Comparison of ENCODE assay signal across 1 cellular context in the genomic region with DNA sequence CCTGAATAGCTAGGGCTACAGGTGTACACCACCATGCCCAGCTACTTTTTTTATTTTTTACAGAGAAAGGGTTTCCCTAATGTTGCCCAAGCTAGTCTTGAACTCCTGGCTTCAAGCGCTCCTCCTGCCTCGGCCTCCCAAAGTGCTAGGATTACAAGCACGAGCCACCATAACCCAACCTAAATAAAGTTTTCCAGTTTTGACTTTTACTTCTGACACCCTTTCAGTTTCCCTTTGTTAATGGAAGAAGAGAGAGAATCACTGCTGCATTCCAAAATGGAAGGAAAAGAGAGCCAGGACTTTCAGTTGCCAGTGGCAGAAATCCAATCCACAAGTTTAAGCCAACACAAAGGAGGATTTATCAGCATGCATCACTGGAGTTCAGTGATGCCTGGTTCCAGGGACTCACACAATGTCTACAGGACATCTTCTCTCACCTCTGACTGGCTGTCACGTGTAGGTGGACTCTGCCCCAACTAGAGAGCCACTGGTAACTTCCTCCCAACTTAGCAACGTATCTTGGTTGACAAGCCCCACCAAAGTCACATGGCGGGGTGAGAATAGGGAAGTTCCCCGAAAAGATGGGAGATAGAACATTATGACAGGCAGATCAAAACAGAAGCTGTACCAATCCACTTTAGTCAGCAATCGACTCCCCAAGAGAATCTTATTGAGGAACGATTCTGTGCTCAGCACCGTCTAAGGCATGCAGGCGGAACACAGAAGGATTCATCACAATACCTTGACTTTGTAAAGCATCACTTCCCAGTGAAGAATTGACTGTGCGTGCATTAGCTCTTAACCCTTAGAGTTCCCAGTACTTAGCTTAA.
TF ChIP-seq lines count a peak whose summit lies in the region.

No MANE protein-coding gene starts in this region.

TF ChIP-seq in GM12878, 131 proteins besides CTCF, POLR2A, EP300 and RAD21 (continued from another document and continues in another):
- TF ChIP-seq, protein P1, sequence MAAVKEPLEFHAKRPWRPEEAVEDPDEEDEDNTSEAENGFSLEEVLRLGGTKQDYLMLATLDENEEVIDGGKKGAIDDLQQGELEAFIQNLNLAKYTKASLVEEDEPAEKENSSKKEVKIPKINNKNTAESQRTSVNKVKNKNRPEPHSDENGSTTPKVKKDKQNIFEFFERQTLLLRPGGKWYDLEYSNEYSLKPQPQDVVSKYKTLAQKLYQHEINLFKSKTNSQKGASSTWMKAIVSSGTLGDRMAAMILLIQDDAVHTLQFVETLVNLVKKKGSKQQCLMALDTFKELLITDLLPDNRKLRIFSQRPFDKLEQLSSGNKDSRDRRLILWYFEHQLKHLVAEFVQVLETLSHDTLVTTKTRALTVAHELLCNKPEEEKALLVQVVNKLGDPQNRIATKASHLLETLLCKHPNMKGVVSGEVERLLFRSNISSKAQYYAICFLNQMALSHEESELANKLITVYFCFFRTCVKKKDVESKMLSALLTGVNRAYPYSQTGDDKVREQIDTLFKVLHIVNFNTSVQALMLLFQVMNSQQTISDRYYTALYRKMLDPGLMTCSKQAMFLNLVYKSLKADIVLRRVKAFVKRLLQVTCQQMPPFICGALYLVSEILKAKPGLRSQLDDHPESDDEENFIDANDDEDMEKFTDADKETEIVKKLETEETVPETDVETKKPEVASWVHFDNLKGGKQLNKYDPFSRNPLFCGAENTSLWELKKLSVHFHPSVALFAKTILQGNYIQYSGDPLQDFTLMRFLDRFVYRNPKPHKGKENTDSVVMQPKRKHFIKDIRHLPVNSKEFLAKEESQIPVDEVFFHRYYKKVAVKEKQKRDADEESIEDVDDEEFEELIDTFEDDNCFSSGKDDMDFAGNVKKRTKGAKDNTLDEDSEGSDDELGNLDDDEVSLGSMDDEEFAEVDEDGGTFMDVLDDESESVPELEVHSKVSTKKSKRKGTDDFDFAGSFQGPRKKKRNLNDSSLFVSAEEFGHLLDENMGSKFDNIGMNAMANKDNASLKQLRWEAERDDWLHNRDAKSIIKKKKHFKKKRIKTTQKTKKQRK (IDR thresholded peaks at IDR 0.05; ENCODE audit: low read depth, low read length) = no peak
- no peak for TF ChIP-seq PML (IDR thresholded peaks at IDR 0.05; ENCODE audit: low read length)
- TF ChIP-seq IKZF2 (IDR thresholded peaks at IDR 0.05) = peak; percentile 19 to 43; a peak in 1 of 4 replicates
- TF ChIP-seq, protein P2, sequence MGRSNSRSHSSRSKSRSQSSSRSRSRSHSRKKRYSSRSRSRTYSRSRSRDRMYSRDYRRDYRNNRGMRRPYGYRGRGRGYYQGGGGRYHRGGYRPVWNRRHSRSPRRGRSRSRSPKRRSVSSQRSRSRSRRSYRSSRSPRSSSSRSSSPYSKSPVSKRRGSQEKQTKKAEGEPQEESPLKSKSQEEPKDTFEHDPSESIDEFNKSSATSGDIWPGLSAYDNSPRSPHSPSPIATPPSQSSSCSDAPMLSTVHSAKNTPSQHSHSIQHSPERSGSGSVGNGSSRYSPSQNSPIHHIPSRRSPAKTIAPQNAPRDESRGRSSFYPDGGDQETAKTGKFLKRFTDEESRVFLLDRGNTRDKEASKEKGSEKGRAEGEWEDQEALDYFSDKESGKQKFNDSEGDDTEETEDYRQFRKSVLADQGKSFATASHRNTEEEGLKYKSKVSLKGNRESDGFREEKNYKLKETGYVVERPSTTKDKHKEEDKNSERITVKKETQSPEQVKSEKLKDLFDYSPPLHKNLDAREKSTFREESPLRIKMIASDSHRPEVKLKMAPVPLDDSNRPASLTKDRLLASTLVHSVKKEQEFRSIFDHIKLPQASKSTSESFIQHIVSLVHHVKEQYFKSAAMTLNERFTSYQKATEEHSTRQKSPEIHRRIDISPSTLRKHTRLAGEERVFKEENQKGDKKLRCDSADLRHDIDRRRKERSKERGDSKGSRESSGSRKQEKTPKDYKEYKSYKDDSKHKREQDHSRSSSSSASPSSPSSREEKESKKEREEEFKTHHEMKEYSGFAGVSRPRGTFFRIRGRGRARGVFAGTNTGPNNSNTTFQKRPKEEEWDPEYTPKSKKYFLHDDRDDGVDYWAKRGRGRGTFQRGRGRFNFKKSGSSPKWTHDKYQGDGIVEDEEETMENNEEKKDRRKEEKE (IDR thresholded peaks at IDR 0.05) = no peak
- no peak for TF ChIP-seq SMARCA5 (IDR thresholded peaks at IDR 0.05)
- no peak for TF ChIP-seq ZBED1 (IDR thresholded peaks at IDR 0.05; ENCODE audit: borderline replicate concordance)
- TF ChIP-seq CBFB (IDR thresholded peaks at IDR 0.05; ENCODE audit: low read depth) = no peak
- no peak for TF ChIP-seq SUPT20H (IDR thresholded peaks at IDR 0.05; ENCODE audit: borderline replicate concordance, control insufficient read depth, low read depth, low read length)
- TF ChIP-seq ASH2L (IDR thresholded peaks at IDR 0.05; ENCODE audit: borderline replicate concordance, low read depth) = no peak
- TF ChIP-seq, protein P3, sequence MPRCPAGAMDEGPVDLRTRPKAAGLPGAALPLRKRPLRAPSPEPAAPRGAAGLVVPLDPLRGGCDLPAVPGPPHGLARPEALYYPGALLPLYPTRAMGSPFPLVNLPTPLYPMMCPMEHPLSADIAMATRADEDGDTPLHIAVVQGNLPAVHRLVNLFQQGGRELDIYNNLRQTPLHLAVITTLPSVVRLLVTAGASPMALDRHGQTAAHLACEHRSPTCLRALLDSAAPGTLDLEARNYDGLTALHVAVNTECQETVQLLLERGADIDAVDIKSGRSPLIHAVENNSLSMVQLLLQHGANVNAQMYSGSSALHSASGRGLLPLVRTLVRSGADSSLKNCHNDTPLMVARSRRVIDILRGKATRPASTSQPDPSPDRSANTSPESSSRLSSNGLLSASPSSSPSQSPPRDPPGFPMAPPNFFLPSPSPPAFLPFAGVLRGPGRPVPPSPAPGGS (IDR thresholded peaks at IDR 0.05; ENCODE audit: borderline replicate concordance, insufficient read depth, low read depth, low read length, poor library complexity, severe bottlenecking) = no peak
- no peak for TF ChIP-seq BMI1 (IDR thresholded peaks at IDR 0.05; ENCODE audit: borderline replicate concordance)
- no peak for TF ChIP-seq YY1 (IDR thresholded peaks at IDR 0.05; ENCODE audit: low read depth, low read length)
- no peak for TF ChIP-seq ATF7 (IDR thresholded peaks at IDR 0.05; ENCODE audit: low read depth)
- TF ChIP-seq, protein P4, sequence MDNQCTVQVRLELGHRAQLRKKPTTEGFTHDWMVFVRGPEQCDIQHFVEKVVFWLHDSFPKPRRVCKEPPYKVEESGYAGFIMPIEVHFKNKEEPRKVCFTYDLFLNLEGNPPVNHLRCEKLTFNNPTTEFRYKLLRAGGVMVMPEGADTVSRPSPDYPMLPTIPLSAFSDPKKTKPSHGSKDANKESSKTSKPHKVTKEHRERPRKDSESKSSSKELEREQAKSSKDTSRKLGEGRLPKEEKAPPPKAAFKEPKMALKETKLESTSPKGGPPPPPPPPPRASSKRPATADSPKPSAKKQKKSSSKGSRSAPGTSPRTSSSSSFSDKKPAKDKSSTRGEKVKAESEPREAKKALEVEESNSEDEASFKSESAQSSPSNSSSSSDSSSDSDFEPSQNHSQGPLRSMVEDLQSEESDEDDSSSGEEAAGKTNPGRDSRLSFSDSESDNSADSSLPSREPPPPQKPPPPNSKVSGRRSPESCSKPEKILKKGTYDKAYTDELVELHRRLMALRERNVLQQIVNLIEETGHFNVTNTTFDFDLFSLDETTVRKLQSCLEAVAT (IDR thresholded peaks at IDR 0.05) = peak; percentile 88
- no peak for TF ChIP-seq TBL1XR1 (IDR thresholded peaks at IDR 0.05; ENCODE audit: low read depth, low read length)
- no peak for TF ChIP-seq RELA (IDR thresholded peaks at IDR 0.05; ENCODE audit: borderline replicate concordance, partially characterized antibody)
- TF ChIP-seq WRNIP1 (IDR thresholded peaks at IDR 0.05; ENCODE audit: borderline replicate concordance, low read depth, low read length) = no peak
- TF ChIP-seq, protein P5, sequence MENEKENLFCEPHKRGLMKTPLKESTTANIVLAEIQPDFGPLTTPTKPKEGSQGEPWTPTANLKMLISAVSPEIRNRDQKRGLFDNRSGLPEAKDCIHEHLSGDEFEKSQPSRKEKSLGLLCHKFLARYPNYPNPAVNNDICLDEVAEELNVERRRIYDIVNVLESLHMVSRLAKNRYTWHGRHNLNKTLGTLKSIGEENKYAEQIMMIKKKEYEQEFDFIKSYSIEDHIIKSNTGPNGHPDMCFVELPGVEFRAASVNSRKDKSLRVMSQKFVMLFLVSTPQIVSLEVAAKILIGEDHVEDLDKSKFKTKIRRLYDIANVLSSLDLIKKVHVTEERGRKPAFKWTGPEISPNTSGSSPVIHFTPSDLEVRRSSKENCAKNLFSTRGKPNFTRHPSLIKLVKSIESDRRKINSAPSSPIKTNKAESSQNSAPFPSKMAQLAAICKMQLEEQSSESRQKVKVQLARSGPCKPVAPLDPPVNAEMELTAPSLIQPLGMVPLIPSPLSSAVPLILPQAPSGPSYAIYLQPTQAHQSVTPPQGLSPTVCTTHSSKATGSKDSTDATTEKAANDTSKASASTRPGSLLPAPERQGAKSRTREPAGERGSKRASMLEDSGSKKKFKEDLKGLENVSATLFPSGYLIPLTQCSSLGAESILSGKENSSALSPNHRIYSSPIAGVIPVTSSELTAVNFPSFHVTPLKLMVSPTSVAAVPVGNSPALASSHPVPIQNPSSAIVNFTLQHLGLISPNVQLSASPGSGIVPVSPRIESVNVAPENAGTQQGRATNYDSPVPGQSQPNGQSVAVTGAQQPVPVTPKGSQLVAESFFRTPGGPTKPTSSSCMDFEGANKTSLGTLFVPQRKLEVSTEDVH (IDR thresholded peaks at IDR 0.05; ENCODE audit: low read depth, partially characterized antibody) = no peak
- TF ChIP-seq, protein P6, sequence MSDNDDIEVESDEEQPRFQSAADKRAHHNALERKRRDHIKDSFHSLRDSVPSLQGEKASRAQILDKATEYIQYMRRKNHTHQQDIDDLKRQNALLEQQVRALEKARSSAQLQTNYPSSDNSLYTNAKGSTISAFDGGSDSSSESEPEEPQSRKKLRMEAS (IDR thresholded peaks at IDR 0.05; ENCODE audit: low read depth, low read length) = 0 out of 2 replicates have a peak, but pooled peaks have one; percentile 28
- no peak for TF ChIP-seq NFXL1 (IDR thresholded peaks at IDR 0.05; ENCODE audit: borderline replicate concordance)
- no peak for TF ChIP-seq IRF4 (IDR thresholded peaks at IDR 0.05; ENCODE audit: low read depth, low read length)
- TF ChIP-seq SPI1 (IDR thresholded peaks at IDR 0.05; ENCODE audit: borderline replicate concordance, insufficient read depth, low read depth, low read length) = no peak
- no peak for TF ChIP-seq SREBF1 (IDR thresholded peaks at IDR 0.05; ENCODE audit: low read length)
- TF ChIP-seq, protein P7, sequence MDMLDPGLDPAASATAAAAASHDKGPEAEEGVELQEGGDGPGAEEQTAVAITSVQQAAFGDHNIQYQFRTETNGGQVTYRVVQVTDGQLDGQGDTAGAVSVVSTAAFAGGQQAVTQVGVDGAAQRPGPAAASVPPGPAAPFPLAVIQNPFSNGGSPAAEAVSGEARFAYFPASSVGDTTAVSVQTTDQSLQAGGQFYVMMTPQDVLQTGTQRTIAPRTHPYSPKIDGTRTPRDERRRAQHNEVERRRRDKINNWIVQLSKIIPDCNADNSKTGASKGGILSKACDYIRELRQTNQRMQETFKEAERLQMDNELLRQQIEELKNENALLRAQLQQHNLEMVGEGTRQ (IDR thresholded peaks at IDR 0.05; ENCODE audit: borderline replicate concordance, low read depth, low read length) = peak; percentile 47; the same call in 1 of the 2 replicates
- TF ChIP-seq, protein P8, sequence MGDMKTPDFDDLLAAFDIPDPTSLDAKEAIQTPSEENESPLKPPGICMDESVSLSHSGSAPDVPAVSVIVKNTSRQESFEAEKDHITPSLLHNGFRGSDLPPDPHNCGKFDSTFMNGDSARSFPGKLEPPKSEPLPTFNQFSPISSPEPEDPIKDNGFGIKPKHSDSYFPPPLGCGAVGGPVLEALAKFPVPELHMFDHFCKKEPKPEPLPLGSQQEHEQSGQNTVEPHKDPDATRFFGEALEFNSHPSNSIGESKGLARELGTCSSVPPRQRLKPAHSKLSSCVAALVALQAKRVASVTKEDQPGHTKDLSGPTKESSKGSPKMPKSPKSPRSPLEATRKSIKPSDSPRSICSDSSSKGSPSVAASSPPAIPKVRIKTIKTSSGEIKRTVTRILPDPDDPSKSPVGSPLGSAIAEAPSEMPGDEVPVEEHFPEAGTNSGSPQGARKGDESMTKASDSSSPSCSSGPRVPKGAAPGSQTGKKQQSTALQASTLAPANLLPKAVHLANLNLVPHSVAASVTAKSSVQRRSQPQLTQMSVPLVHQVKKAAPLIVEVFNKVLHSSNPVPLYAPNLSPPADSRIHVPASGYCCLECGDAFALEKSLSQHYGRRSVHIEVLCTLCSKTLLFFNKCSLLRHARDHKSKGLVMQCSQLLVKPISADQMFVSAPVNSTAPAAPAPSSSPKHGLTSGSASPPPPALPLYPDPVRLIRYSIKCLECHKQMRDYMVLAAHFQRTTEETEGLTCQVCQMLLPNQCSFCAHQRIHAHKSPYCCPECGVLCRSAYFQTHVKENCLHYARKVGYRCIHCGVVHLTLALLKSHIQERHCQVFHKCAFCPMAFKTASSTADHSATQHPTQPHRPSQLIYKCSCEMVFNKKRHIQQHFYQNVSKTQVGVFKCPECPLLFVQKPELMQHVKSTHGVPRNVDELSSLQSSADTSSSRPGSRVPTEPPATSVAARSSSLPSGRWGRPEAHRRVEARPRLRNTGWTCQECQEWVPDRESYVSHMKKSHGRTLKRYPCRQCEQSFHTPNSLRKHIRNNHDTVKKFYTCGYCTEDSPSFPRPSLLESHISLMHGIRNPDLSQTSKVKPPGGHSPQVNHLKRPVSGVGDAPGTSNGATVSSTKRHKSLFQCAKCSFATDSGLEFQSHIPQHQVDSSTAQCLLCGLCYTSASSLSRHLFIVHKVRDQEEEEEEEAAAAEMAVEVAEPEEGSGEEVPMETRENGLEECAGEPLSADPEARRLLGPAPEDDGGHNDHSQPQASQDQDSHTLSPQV (IDR thresholded peaks at IDR 0.05) = no peak
- TF ChIP-seq, protein P9, sequence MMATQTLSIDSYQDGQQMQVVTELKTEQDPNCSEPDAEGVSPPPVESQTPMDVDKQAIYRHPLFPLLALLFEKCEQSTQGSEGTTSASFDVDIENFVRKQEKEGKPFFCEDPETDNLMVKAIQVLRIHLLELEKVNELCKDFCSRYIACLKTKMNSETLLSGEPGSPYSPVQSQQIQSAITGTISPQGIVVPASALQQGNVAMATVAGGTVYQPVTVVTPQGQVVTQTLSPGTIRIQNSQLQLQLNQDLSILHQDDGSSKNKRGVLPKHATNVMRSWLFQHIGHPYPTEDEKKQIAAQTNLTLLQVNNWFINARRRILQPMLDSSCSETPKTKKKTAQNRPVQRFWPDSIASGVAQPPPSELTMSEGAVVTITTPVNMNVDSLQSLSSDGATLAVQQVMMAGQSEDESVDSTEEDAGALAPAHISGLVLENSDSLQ (IDR thresholded peaks at IDR 0.05) = peak; percentile 51; the same call in 1 of the 2 replicates
- no peak for TF ChIP-seq NR2C2 (IDR thresholded peaks at IDR 0.05; ENCODE audit: borderline replicate concordance, control insufficient read depth, insufficient read length, low read depth)
- peak; percentile 50; the same call in 1 of the 2 replicates for TF ChIP-seq IKZF1 (conservative IDR thresholded peaks at IDR 0.05)
- no peak for TF ChIP-seq TCF3 (IDR thresholded peaks at IDR 0.05; ENCODE audit: borderline replicate concordance, insufficient read depth, low read depth, low read length)
